Comparison of ENCODE assay signal across 1 cellular context in genomic region chr9:35835216-35835604, GRCh38.
TF ChIP-seq lines count a peak whose summit lies in the region.

No MANE protein-coding gene starts in this region.

TF ChIP-seq in H1, 55 proteins besides CTCF, POLR2A, EP300 and RAD21:
- TF ChIP-seq BRCA1 (IDR thresholded peaks at IDR 0.05; ENCODE audit: low read depth, low read length) (no peak), YY1 (IDR thresholded peaks at IDR 0.05; ENCODE audit: low read depth, low read length) (peak; percentile 45; the same call in 1 of the 2 replicates)
TF ChIP-seq in H1: peak in this region for 1.
